ENCODE assay signal across 1 cellular context in genomic region chr1:43530483-43531452, GRCh38.
A peak's percentile ranks its signal among the peaks of the same experiment; 100 is the strongest.
TF ChIP-seq lines count a peak whose summit lies in the region.

TSS of gene PTPRF (plus strand) at chr1:43530883. CDS start at chr1:43545076, 14,193 bp downstream.

TF ChIP-seq in HEK293, 187 proteins besides CTCF, POLR2A, EP300 and RAD21 (continued from another document):
- TF ChIP-seq ZNF692 (tag by site-specific recombination; IDR thresholded peaks at IDR 0.05) (0 out of 2 replicates have a peak, but pooled peaks have one; percentile 24), ZNF585B (tag by site-specific recombination; IDR thresholded peaks at IDR 0.05) (no peak), ZNF660 (tag by site-specific recombination; IDR thresholded peaks at IDR 0.05) (no peak), ZNF155 (tag by site-specific recombination; IDR thresholded peaks at IDR 0.05) (no peak), HIC1 (tag by site-specific recombination; IDR thresholded peaks at IDR 0.05) (no peak), SETDB1 (IDR thresholded peaks at IDR 0.05; ENCODE audit: insufficient read length, low read length) (no peak), ZNF335 (tag by site-specific recombination; conservative IDR thresholded peaks at IDR 0.05) (peak; percentile 78), ZNF544 (tag by site-specific recombination; IDR thresholded peaks at IDR 0.05) (no peak), ZNF843 (tag by site-specific recombination; IDR thresholded peaks at IDR 0.05) (no peak), ZNF202 (tag by site-specific recombination; IDR thresholded peaks at IDR 0.05; ENCODE audit: borderline replicate concordance) (no peak), ZBTB6 (tag by site-specific recombination; IDR thresholded peaks at IDR 0.05) (peak; percentile 100), PATZ1 (tag by site-specific recombination; IDR thresholded peaks at IDR 0.05) (peak; percentile 49; the same call in 1 of the 2 replicates), ZXDB (tag by site-specific recombination; IDR thresholded peaks at IDR 0.05) (peak; percentile 84)
